20 cellular contexts compared by ENCODE assay signal in genomic region chr20:4470375-4470774, GRCh38.
A peak's percentile ranks its signal among the peaks of the same experiment; 100 is the strongest.
DNase-seq lines count a peak whose midpoint lies in the region; ATAC-seq, FAIRE-seq and TF ChIP-seq lines count a peak whose summit lies in the region.
"Had no signal": no experiment of that assay in that cellular context is flagged by ENCODE, and none has a peak within 500 bp of the region (broad histone marks: within the 10 kb centered on the region; RNA-seq: fewer than 3 reads in every experiment).

No MANE protein-coding gene starts in this region.

- H3K36me3 ChIP-seq in BLaER1 (no peaks in the 10 kb centered on the region), IMR-90 (ENCODE audit: control insufficient read depth, insufficient read depth, low read length) (no peaks in the 10 kb centered on the region), astrocyte (ENCODE audit: insufficient read depth, low read length) (no peaks in the 10 kb centered on the region), left lung (no peaks in the 10 kb centered on the region)

- TF ChIP-seq CTCF in IMR-90 (conservative IDR thresholded peaks at IDR 0.05; ENCODE audit: low read depth, low read length) = 0 out of 2 replicates have a peak, but pooled peaks have one; percentile 16
- TF ChIP-seq CTCF in astrocyte (IDR thresholded peaks at IDR 0.05; ENCODE audit: insufficient read depth, low read depth, low read length) = no peak
- TF ChIP-seq CTCF in left lung (IDR thresholded peaks at IDR 0.05) = no peak

- peak overlapping the region; percentile 36; the same call in 1 of the 2 replicates for H3K23ac ChIP-seq in IMR-90 (ENCODE audit: low read depth, low read length)

- no peak overlapping the region for H2AFZ ChIP-seq in IMR-90 (replicated peaks; ENCODE audit: low read length, poor library complexity)
- no peak overlapping the region for H2AFZ ChIP-seq in astrocyte (ENCODE audit: low read depth, low read length)

- peak; percentile 81 for ATAC-seq in IMR-90 (ENCODE audit: low read depth)
- ATAC-seq in left lung = peak; percentile 73
- ATAC-seq in GM21825 (IDR thresholded peaks at IDR 0.05; ENCODE audit: unreplicated experiment) = no peak
- ATAC-seq in left lobe of liver = no peak
- ATAC-seq: activated CD8-positive, alpha-beta T cell treated with anti-CD3 and anti-CD28 coated beads for 36 hours; body of pancreas; effector memory CD8-positive, alpha-beta T cell; left cardiac atrium; stimulated activated effector memory CD8-positive, alpha-beta T cell treated with anti-CD3 and anti-CD28 coated beads, Interleukin-12 subunit alpha, Interleukin-12 subunit beta, amount 100 ng/mL, for 72 hours had no signal

- H3K27ac ChIP-seq in BLaER1 = no peak overlapping the region
- no peak overlapping the region for H3K27ac ChIP-seq in IMR-90 (ENCODE audit: insufficient read depth, low read length)
- no peak overlapping the region for H3K27ac ChIP-seq in astrocyte (ENCODE audit: low read depth, low read length)
- no peak overlapping the region for H3K27ac ChIP-seq in left lung

- dilution Hi-C loops in IMR-90 (cut with HindIII; ENCODE audit: low sequenced_read_pairs, unreplicated experiment) = no loop called here

- H3K56ac ChIP-seq in IMR-90 (ENCODE audit: extremely low read depth, insufficient read depth, low read length) = peak overlapping the region; percentile 42; the same call in 1 of the 2 replicates

- peak overlapping the region; percentile 81 for H2BK5ac ChIP-seq in IMR-90 (ENCODE audit: low read depth, low read length, poor library complexity, severe bottlenecking)

- peak overlapping the region; percentile 50 for H3K4me2 ChIP-seq in BLaER1
- H3K4me2 ChIP-seq in IMR-90 (ENCODE audit: low read depth, low read length) = peak overlapping the region; percentile 4; the same call in 1 of the 2 replicates
- peak overlapping the region; percentile 43 for H3K4me2 ChIP-seq in astrocyte (ENCODE audit: low read length)

- no CpG with 5 or more reads among the region's 3 CpGs for WGBS in IMR-90 (ENCODE audit: extremely low coverage in 2 of 2, insufficient read length in 1 of 2), 2 experiments

- H3K27me3 Mint-ChIP-seq in astrocyte (ENCODE audit: low read depth, unreplicated experiment) = peaks cover 3% of the 10 kb centered on the region
- peaks cover 10% of the 10 kb centered on the region for H3K27me3 Mint-ChIP-seq in activated T-helper 1 cell treated with anti-CD3 and anti-CD28 coated beads, Interleukin-12 subunit alpha, Interleukin-12 subunit beta, Interleukin-2, Interleukin-4 antibody, amounts not matched to agents 30 ng/mL and 10 ng/mL and 1 ng/mL, durations not matched to agents 14 hours and 24 hours and 36 hours (ENCODE audit: insufficient read depth)

- no peak for TF ChIP-seq POLR2A in IMR-90 (IDR thresholded peaks at IDR 0.05; ENCODE audit: low read depth, low read length)

- no TSS peak for BruUV-seq in IMR-90 (replicated peaks; lab: Mats Ljungman, UMichigan)

- no peak overlapping the region for H3K9ac ChIP-seq in BLaER1
- no peak overlapping the region for H3K9ac ChIP-seq in IMR-90 (ENCODE audit: low read depth, low read length)
- H3K9ac ChIP-seq in astrocyte (ENCODE audit: low read length) = no peak overlapping the region

- POLR2A ChIA-PET in IMR-90 (lab: Charles Lee; ENCODE audit: unreplicated experiment) = no interaction called here

- no peaks in the 10 kb centered on the region for H3K79me2 ChIP-seq in astrocyte (ENCODE audit: insufficient read depth, low read length)

- peak overlapping the region; percentile 87; the same call in 1 of the 2 replicates for H3K18ac ChIP-seq in IMR-90 (ENCODE audit: low read depth, low read length)

- peak; percentile 79 for FAIRE-seq in astrocyte (lab: Jason Lieb, UNC)

- H3K4me3 ChIP-seq in BLaER1 (no peak overlapping the region), IMR-90 (ENCODE audit: insufficient read depth, low read depth, low read length) (no peak overlapping the region), astrocyte (ENCODE audit: insufficient read depth, low read depth, low read length) (no peak overlapping the region), left lung (no peak overlapping the region)
- H3K4me3 ChIP-seq: body of pancreas had no signal

- no peak overlapping the region for H4K5ac ChIP-seq in IMR-90 (ENCODE audit: low read depth, low read length)

- H3K4me1 Mint-ChIP-seq in astrocyte (ENCODE audit: low read depth, unreplicated experiment) = peaks cover 8% of the 10 kb centered on the region
- H3K4me1 Mint-ChIP-seq in activated T-helper 1 cell treated with anti-CD3 and anti-CD28 coated beads, Interleukin-12 subunit alpha, Interleukin-12 subunit beta, Interleukin-2, Interleukin-4 antibody, amounts not matched to agents 30 ng/mL and 10 ng/mL and 1 ng/mL, durations not matched to agents 14 hours and 24 hours and 36 hours (ENCODE audit: low read depth) = no peaks in the 10 kb centered on the region
- H3K4me1 Mint-ChIP-seq: CD8-positive, alpha-beta memory T cell; naive B cell; stimulated activated effector memory CD8-positive, alpha-beta T cell treated with anti-CD3 and anti-CD28 coated beads, Interleukin-12 subunit alpha, Interleukin-12 subunit beta, amount 100 ng/mL, for 72 hours had no signal

- H3K4me1 ChIP-seq in BLaER1 (peaks cover 20% of the 10 kb centered on the region), IMR-90 (ENCODE audit: control insufficient read depth, insufficient read depth, low read length) (peaks cover 17% of the 10 kb centered on the region), astrocyte (ENCODE audit: insufficient read depth, low read length) (peaks cover 12% of the 10 kb centered on the region), left lung (no peaks in the 10 kb centered on the region)
- H3K4me1 ChIP-seq: body of pancreas had no signal

- H3K9me3 Mint-ChIP-seq in astrocyte (ENCODE audit: unreplicated experiment) = peaks cover 2% of the 10 kb centered on the region
- no peaks in the 10 kb centered on the region for H3K9me3 Mint-ChIP-seq in activated T-helper 1 cell treated with anti-CD3 and anti-CD28 coated beads, Interleukin-12 subunit alpha, Interleukin-12 subunit beta, Interleukin-2, Interleukin-4 antibody, amounts not matched to agents 30 ng/mL and 10 ng/mL and 1 ng/mL, durations not matched to agents 14 hours and 24 hours and 36 hours
- H3K9me3 Mint-ChIP-seq: activated CD8-positive, alpha-beta T cell treated with anti-CD3 and anti-CD28 coated beads for 36 hours; effector memory CD8-positive, alpha-beta T cell; naive B cell; stimulated activated effector memory CD8-positive, alpha-beta T cell treated with anti-CD3 and anti-CD28 coated beads, Interleukin-12 subunit alpha, Interleukin-12 subunit beta, amount 100 ng/mL, for 72 hours had no signal

- H3K4me3 Mint-ChIP-seq in astrocyte (ENCODE audit: unreplicated experiment) = no peak overlapping the region
- no peak overlapping the region for H3K4me3 Mint-ChIP-seq in activated T-helper 1 cell treated with anti-CD3 and anti-CD28 coated beads, Interleukin-12 subunit alpha, Interleukin-12 subunit beta, Interleukin-2, Interleukin-4 antibody, amounts not matched to agents 30 ng/mL and 10 ng/mL and 1 ng/mL, durations not matched to agents 14 hours and 24 hours and 36 hours
- H3K4me3 Mint-ChIP-seq: activated CD8-positive, alpha-beta T cell treated with anti-CD3 and anti-CD28 coated beads for 36 hours; CD8-positive, alpha-beta memory T cell; effector memory CD8-positive, alpha-beta T cell; naive B cell; stimulated activated effector memory CD8-positive, alpha-beta T cell treated with anti-CD3 and anti-CD28 coated beads, Interleukin-12 subunit alpha, Interleukin-12 subunit beta, amount 100 ng/mL, for 72 hours had no signal

- H3K9me3 ChIP-seq in BLaER1 (no peaks in the 10 kb centered on the region), IMR-90 (ENCODE audit: control insufficient read depth, insufficient read depth, low read length) (no peaks in the 10 kb centered on the region), astrocyte (ENCODE audit: insufficient read depth, low read depth, low read length) (no peaks in the 10 kb centered on the region), left lung (no peaks in the 10 kb centered on the region)
- H3K9me3 ChIP-seq: body of pancreas had no signal

- DNase-seq in IMR-90 = peak; percentile 87
- peak; percentile 78 for DNase-seq in astrocyte (ENCODE audit: low read depth)
- DNase-seq in left lung = no peak
- DNase-seq in NCI-H1436 (lab: John Stamatoyannopoulos, UW) = no peak
- no peak for DNase-seq in activated T-helper 1 cell treated with anti-CD3 and anti-CD28 coated beads, Interleukin-12 subunit alpha, Interleukin-12 subunit beta, Interleukin-2, Interleukin-4 antibody, amounts not matched to agents 30 ng/mL and 10 ng/mL and 1 ng/mL, durations not matched to agents 14 hours and 24 hours and 36 hours (ENCODE audit: low spot score)
- no peak for DNase-seq in left lobe of liver (ENCODE audit: low spot score)
- DNase-seq: activated CD8-positive, alpha-beta T cell treated with anti-CD3 and anti-CD28 coated beads for 36 hours; activated effector memory CD4-positive, alpha-beta T cell treated with Interleukin-2 at 50 U/mL for 16 hours; body of pancreas; CD8-positive, alpha-beta memory T cell; effector memory CD8-positive, alpha-beta T cell; left cardiac atrium; naive B cell; NCI-H146; NCI-H526; Right ventricle myocardium superior; stimulated activated CD4-positive, alpha-beta T cell treated with anti-CD3 and anti-CD28 coated beads, Interleukin-4, amount 100 ng/mL, for 24 hours had no signal

- TF ChIP-seq RAD21 in IMR-90 (IDR thresholded peaks at IDR 0.05; ENCODE audit: low read length) = no peak

- intact Hi-C loops in IMR-90 (cut with micrococcal nuclease) (no loop called here), left lung (cut with DNase I) (no loop called here)
- intact Hi-C loops in activated T-helper 1 cell treated with anti-CD3 and anti-CD28 coated beads, Interleukin-12 subunit alpha, Interleukin-12 subunit beta, Interleukin-2, Interleukin-4 antibody, amounts not matched to agents 30 ng/mL and 10 ng/mL and 1 ng/mL, durations not matched to agents 14 hours and 24 hours and 36 hours (cut with micrococcal nuclease) = no loop called here

- CTCF ChIA-PET in IMR-90 (lab: Yijun Ruan, JAX) = interaction anchor here (0.8 kb wide), 1 partner anchor 200 kb away, joined by 3 read pairs; no protein-coding TSS in a partner anchor

- peak overlapping the region; percentile 44 for H2AK9ac ChIP-seq in IMR-90 (replicated peaks; ENCODE audit: low read depth, low read length, poor library complexity)

- H3K4ac ChIP-seq in IMR-90 (ENCODE audit: low read depth, low read length) = peak overlapping the region; percentile 91; the same call in 1 of the 2 replicates

- H2BK15ac ChIP-seq in IMR-90 (ENCODE audit: low read depth, low read length) = peak overlapping the region; percentile 84; the same call in 1 of the 3 replicates

- peak overlapping the region; percentile 91; the same call in 1 of the 2 replicates for H3K14ac ChIP-seq in IMR-90 (replicated peaks; ENCODE audit: low read depth, low read length)

- no peaks in the 10 kb centered on the region for H4K20me1 ChIP-seq in BLaER1
- no peaks in the 10 kb centered on the region for H4K20me1 ChIP-seq in IMR-90 (ENCODE audit: insufficient read depth, low read length)
- no peaks in the 10 kb centered on the region for H4K20me1 ChIP-seq in astrocyte (ENCODE audit: insufficient read depth, low read length)

- 0 out of 4 replicates have a peak, but pooled peaks cover 0 to 4% of the 10 kb centered on the region in 2 experiments for H3K79me1 ChIP-seq in IMR-90 (ENCODE audit: low read depth in 1 of 2, low read length in 2 of 2)

- H2BK120ac ChIP-seq in IMR-90 (ENCODE audit: low read depth, low read length) = peak overlapping the region; percentile 95

- peak overlapping the region; percentile 97 for H2BK20ac ChIP-seq in IMR-90 (ENCODE audit: low read depth, low read length)

- no peak overlapping the region for H4K91ac ChIP-seq in IMR-90 (ENCODE audit: insufficient read depth, low read depth, low read length)

- peak overlapping the region; percentile 83; the same call in 1 of the 2 replicates for H2AK5ac ChIP-seq in IMR-90 (ENCODE audit: low read depth, low read length)

- no peak overlapping the region for H3K27ac Mint-ChIP-seq in astrocyte (ENCODE audit: unreplicated experiment)
- no peak overlapping the region for H3K27ac Mint-ChIP-seq in activated T-helper 1 cell treated with anti-CD3 and anti-CD28 coated beads, Interleukin-12 subunit alpha, Interleukin-12 subunit beta, Interleukin-2, Interleukin-4 antibody, amounts not matched to agents 30 ng/mL and 10 ng/mL and 1 ng/mL, durations not matched to agents 14 hours and 24 hours and 36 hours
- H3K27ac Mint-ChIP-seq: activated CD8-positive, alpha-beta T cell treated with anti-CD3 and anti-CD28 coated beads for 36 hours; CD8-positive, alpha-beta memory T cell; effector memory CD8-positive, alpha-beta T cell; naive B cell; stimulated activated effector memory CD8-positive, alpha-beta T cell treated with anti-CD3 and anti-CD28 coated beads, Interleukin-12 subunit alpha, Interleukin-12 subunit beta, amount 100 ng/mL, for 72 hours had no signal

- in situ Hi-C loops in IMR-90 (cut with MboI; ENCODE audit: low sequenced_read_pairs) = no loop called here

- H4K8ac ChIP-seq in IMR-90 (ENCODE audit: low read depth in 2 of 2, low read length in 2 of 2) = peak overlapping the region in 1 of 2 experiments; percentile 76; a peak in 1 of 4 replicates

- peaks cover 11% of the 10 kb centered on the region for H3K9me1 ChIP-seq in IMR-90 (ENCODE audit: insufficient read depth, low read length)

- no peaks in the 10 kb centered on the region for H3K36me3 Mint-ChIP-seq in astrocyte (ENCODE audit: low read depth, unreplicated experiment)
- H3K36me3 Mint-ChIP-seq in activated T-helper 1 cell treated with anti-CD3 and anti-CD28 coated beads, Interleukin-12 subunit alpha, Interleukin-12 subunit beta, Interleukin-2, Interleukin-4 antibody, amounts not matched to agents 30 ng/mL and 10 ng/mL and 1 ng/mL, durations not matched to agents 14 hours and 24 hours and 36 hours (ENCODE audit: low read depth) = no peaks in the 10 kb centered on the region
- H3K36me3 Mint-ChIP-seq: naive B cell; stimulated activated effector memory CD8-positive, alpha-beta T cell treated with anti-CD3 and anti-CD28 coated beads, Interleukin-12 subunit alpha, Interleukin-12 subunit beta, amount 100 ng/mL, for 72 hours had no signal

- H3K27me3 ChIP-seq in BLaER1 (no peaks in the 10 kb centered on the region), IMR-90 (ENCODE audit: control insufficient read depth, insufficient read depth, low read length) (no peaks in the 10 kb centered on the region), astrocyte (ENCODE audit: insufficient read depth, low read length) (no peaks in the 10 kb centered on the region), left lung (peaks cover 0 to 4% of the 10 kb centered on the region in 2 donors)
- H3K27me3 ChIP-seq: body of pancreas had no signal

Comparison
In these comparisons a context has a peak if more than half of its experiments do, and no peak if none do; other contexts are left out.
1. ATAC-seq: peak in IMR-90 (single experiment) and left lung (single experiment); none in GM21825 (single experiment) and left lobe of liver (single experiment).
2. DNase-seq: peak in IMR-90 (single experiment) and astrocyte (single experiment); none in left lung (0 of 2), NCI-H1436 (single experiment), activated T-helper 1 cell treated with anti-CD3 and anti-CD28 coated beads, Interleukin-12 subunit alpha, Interleukin-12 subunit beta, Interleukin-2, Interleukin-4 antibody, amounts not matched to agents 30 ng/mL and 10 ng/mL and 1 ng/mL, durations not matched to agents 14 hours and 24 hours and 36 hours (single experiment) and left lobe of liver (single experiment).
3. Peak in every context shown above with its lines, with median percentiles within 50 percentile points of each other: H3K4me2 ChIP-seq.